ENCODE assay signal across 24 cellular contexts in genomic region chr6:56531839-56532595, GRCh38.
"Had no signal": no experiment of that assay in that cellular context is flagged by ENCODE, and none has a peak within 500 bp of the region (broad histone marks: within the 10 kb centered on the region; RNA-seq: fewer than 3 reads in every experiment).

No MANE protein-coding gene starts in this region.

- H3K36me3 Mint-ChIP-seq: activated naive CD4-positive, alpha-beta T cell treated with anti-CD3 and anti-CD28 coated beads, Interleukin-2, amount 50 U/mL, for 72 hours; natural killer cell treated with Interleukin-12 subunit alpha and Interleukin-12 subunit beta and Interleukin-15 and Interleukin-18, amount 100 ng/mL, for 72 hours had no signal

- H3K4me1 ChIP-seq: colonic mucosa had no signal

- H3K4me3 ChIP-seq: colonic mucosa, dorsolateral prefrontal cortex, heart left ventricle, tibial artery had no signal

- H3K9me3 Mint-ChIP-seq: activated naive CD4-positive, alpha-beta T cell treated with anti-CD3 and anti-CD28 coated beads, Interleukin-2, amount 50 U/mL, for 72 hours; activated T-cell treated with anti-CD3 and anti-CD28 coated beads, Interleukin-2, amount 50 U/mL, for 24 hours; activated T-helper 17 cell treated with anti-CD3 and anti-CD28 coated beads, Interleukin-2, amount 50 U/mL, for 72 hours; effector memory CD8-positive, alpha-beta T cell; natural killer cell treated with Interleukin-12 subunit alpha and Interleukin-12 subunit beta and Interleukin-15 and Interleukin-18, amount 100 ng/mL, for 72 hours had no signal

- H3K9me3 ChIP-seq: colonic mucosa, heart left ventricle, tibial artery had no signal

- H3K27ac ChIP-seq: colonic mucosa, tibial artery had no signal

- H3K27me3 ChIP-seq: colonic mucosa, dorsolateral prefrontal cortex, heart left ventricle, tibial artery had no signal

- DNase-seq: activated CD4-positive, alpha-beta T cell treated with anti-CD3 and anti-CD28 coated beads for 1 hour; activated CD4-positive, alpha-beta T cell treated with anti-CD3 and anti-CD28 coated beads, Interleukin-2, amount 50 U/mL, for 1 hour; activated CD8-positive, alpha-beta T cell treated with anti-CD3 and anti-CD28 coated beads, Interleukin-2, amount 10 ng/mL, durations not matched to agents 7 days and 5 days; activated T-cell treated with anti-CD3 and anti-CD28 coated beads, Interleukin-2, amount 50 U/mL, for 24 hours; colonic mucosa; dorsolateral prefrontal cortex; effector memory CD8-positive, alpha-beta T cell; heart left ventricle; islet precursor cell; left cardiac atrium; nucleus accumbens; posterior cingulate gyrus; stimulated activated CD4-positive, alpha-beta T cell treated with anti-CD3 and anti-CD28 coated beads, Interleukin-4, amount 100 ng/mL, for 24 hours; stimulated activated naive CD8-positive, alpha-beta T cell treated with anti-CD3 and anti-CD28 coated beads, Interleukin-15, Interleukin-2, amounts not matched to agents 100 U/mL and 50 U/mL, for 24 hours; T-helper 1 cell; tibial artery had no signal

- H3K36me3 ChIP-seq: colonic mucosa had no signal

- H3K27ac Mint-ChIP-seq: activated CD8-positive, alpha-beta T cell treated with anti-CD3 and anti-CD28 coated beads, Interleukin-2, amount 10 ng/mL, durations not matched to agents 7 days and 5 days; activated naive CD4-positive, alpha-beta T cell treated with anti-CD3 and anti-CD28 coated beads, Interleukin-2, amount 50 U/mL, for 72 hours; activated T-cell treated with anti-CD3 and anti-CD28 coated beads, Interleukin-2, amount 50 U/mL, for 24 hours; activated T-helper 17 cell treated with anti-CD3 and anti-CD28 coated beads, Interleukin-2, amount 50 U/mL, for 72 hours; effector memory CD8-positive, alpha-beta T cell; natural killer cell treated with Interleukin-12 subunit alpha and Interleukin-12 subunit beta and Interleukin-15 and Interleukin-18, amount 100 ng/mL, for 72 hours had no signal

- FAIRE-seq: bronchial epithelial cell, endothelial cell of umbilical vein, TTC549, urothelium cell line had no signal

- ATAC-seq: activated CD8-positive, alpha-beta T cell treated with anti-CD3 and anti-CD28 coated beads, Interleukin-2, amount 10 ng/mL, durations not matched to agents 7 days and 5 days; activated naive CD4-positive, alpha-beta T cell treated with anti-CD3 and anti-CD28 coated beads, Interleukin-2, amount 50 U/mL, for 72 hours; activated T-helper 17 cell treated with anti-CD3 and anti-CD28 coated beads, Interleukin-2, amount 50 U/mL, for 72 hours; effector memory CD8-positive, alpha-beta T cell; esophagus mucosa; left cardiac atrium; natural killer cell treated with Interleukin-12 subunit alpha and Interleukin-12 subunit beta and Interleukin-15 and Interleukin-18, amount 100 ng/mL, for 72 hours; stimulated activated naive CD8-positive, alpha-beta T cell treated with anti-CD3 and anti-CD28 coated beads, Interleukin-15, Interleukin-2, amounts not matched to agents 100 U/mL and 50 U/mL, for 24 hours had no signal

- H3K27me3 Mint-ChIP-seq: activated T-cell treated with anti-CD3 and anti-CD28 coated beads, Interleukin-2, amount 50 U/mL, for 24 hours; activated T-helper 17 cell treated with anti-CD3 and anti-CD28 coated beads, Interleukin-2, amount 50 U/mL, for 72 hours; effector memory CD8-positive, alpha-beta T cell; natural killer cell treated with Interleukin-12 subunit alpha and Interleukin-12 subunit beta and Interleukin-15 and Interleukin-18, amount 100 ng/mL, for 72 hours had no signal

- H3K4me1 Mint-ChIP-seq: activated T-helper 17 cell treated with anti-CD3 and anti-CD28 coated beads, Interleukin-2, amount 50 U/mL, for 72 hours had no signal

- H3K4me3 Mint-ChIP-seq: activated CD8-positive, alpha-beta T cell treated with anti-CD3 and anti-CD28 coated beads, Interleukin-2, amount 10 ng/mL, durations not matched to agents 7 days and 5 days; activated T-cell treated with anti-CD3 and anti-CD28 coated beads, Interleukin-2, amount 50 U/mL, for 24 hours; activated T-helper 17 cell treated with anti-CD3 and anti-CD28 coated beads, Interleukin-2, amount 50 U/mL, for 72 hours; effector memory CD8-positive, alpha-beta T cell; natural killer cell treated with Interleukin-12 subunit alpha and Interleukin-12 subunit beta and Interleukin-15 and Interleukin-18, amount 100 ng/mL, for 72 hours had no signal
